ENCODE assay signal across 10 cellular contexts in the genomic region with DNA sequence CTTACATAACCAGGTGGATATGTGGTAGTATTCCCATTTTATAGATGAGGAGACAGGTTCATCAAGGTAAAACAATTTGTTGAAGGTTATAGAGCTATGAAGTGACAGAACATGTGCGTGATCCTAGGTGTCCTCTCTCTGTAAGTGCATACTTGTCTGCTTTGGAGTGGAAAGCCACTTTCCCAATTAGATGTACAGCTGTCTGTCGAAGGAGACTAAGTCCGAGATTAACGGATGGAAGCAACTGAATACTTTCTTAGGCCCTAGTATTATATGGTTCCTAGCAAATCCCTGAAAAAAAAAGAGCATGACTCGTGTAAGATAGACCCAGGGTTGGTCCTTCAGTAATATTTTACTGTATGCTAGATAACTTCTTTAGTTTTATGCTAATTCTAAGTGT. TPM values are rescaled to one million over a fixed set of nuclear protein-coding genes. Genes with fewer than 3 reads are reported as not detected.
DNase-seq lines count a peak whose midpoint lies in the region; ATAC-seq and TF ChIP-seq lines count a peak whose summit lies in the region.
"Had no signal": no experiment of that assay in that cellular context is flagged by ENCODE, and none has a peak within 500 bp of the region (broad histone marks: within the 10 kb centered on the region; RNA-seq: fewer than 3 reads in every experiment).

No MANE protein-coding gene starts in this region.

- H3K36me3 ChIP-seq in hepatocyte (replicated peaks; ENCODE audit: insufficient read depth, low read depth) (no peaks in the 10 kb centered on the region), thoracic aorta (no peaks in the 10 kb centered on the region)
- H3K36me3 ChIP-seq: HAP-1 had no signal

- no peaks in the 10 kb centered on the region for H4K20me1 ChIP-seq in hepatocyte (ENCODE audit: insufficient read depth, poor library complexity, severe bottlenecking)

- H3K36me3 Mint-ChIP-seq in activated T-cell treated with anti-CD3 and anti-CD28 coated beads, Interleukin-2, amount 50 U/mL, for 72 hours (ENCODE audit: insufficient read depth in 2 of 2), result no peaks in the 10 kb centered on the region

- H3K9me2 ChIP-seq in hepatocyte (replicated peaks; ENCODE audit: insufficient read depth), result no peaks in the 10 kb centered on the region

- H3K27ac ChIP-seq in hepatocyte, result peak overlapping the region; percentile 88
- peak overlapping the region; percentile 71 to 93 for H3K27ac ChIP-seq in thoracic aorta

- no peaks in the 10 kb centered on the region for H3K79me2 ChIP-seq in hepatocyte

- H3K27ac Mint-ChIP-seq in activated T-cell treated with anti-CD3 and anti-CD28 coated beads, Interleukin-2, amount 50 U/mL, for 72 hours, result peak overlapping the region; percentile 69

- no peak for ATAC-seq in activated T-cell treated with anti-CD3 and anti-CD28 coated beads, Interleukin-2, amount 50 U/mL, for 72 hours (replicated peaks in 1 of 2)
- peak; percentile 24 for ATAC-seq in SK-N-SH treated with all-trans-retinoic acid at 6 μM for 48 hours
- no peak for ATAC-seq in thoracic aorta (ENCODE audit: insufficient number of reproducible peaks, low FRiP score, low read depth)
- ATAC-seq in sciatic nerve, result no peak
- ATAC-seq in HG03095 (IDR thresholded peaks at IDR 0.05; ENCODE audit: unreplicated experiment), result no peak
- no peak for ATAC-seq in GM21576 (IDR thresholded peaks at IDR 0.05; ENCODE audit: unreplicated experiment)

- H3K27me3 ChIP-seq in hepatocyte (no peaks in the 10 kb centered on the region), thoracic aorta (replicated peaks; ENCODE audit: insufficient read depth) (no peaks in the 10 kb centered on the region)

- peak overlapping the region; percentile 60 for H3K4me2 ChIP-seq in hepatocyte

- TF ChIP-seq CTCF in hepatocyte (IDR thresholded peaks at IDR 0.05; ENCODE audit: poor library complexity) (no peak), thoracic aorta (IDR thresholded peaks at IDR 0.05) (no peak)

- peak overlapping the region; percentile 31 to 68 for H3K4me3 Mint-ChIP-seq in activated T-cell treated with anti-CD3 and anti-CD28 coated beads, Interleukin-2, amount 50 U/mL, for 72 hours

- H3K4me1 Mint-ChIP-seq in activated T-cell treated with anti-CD3 and anti-CD28 coated beads, Interleukin-2, amount 50 U/mL, for 72 hours (ENCODE audit: low read depth), result peaks cover 86% of the 10 kb centered on the region

- no peak overlapping the region for H3K4me3 ChIP-seq in hepatocyte
- no peak overlapping the region for H3K4me3 ChIP-seq in thoracic aorta
- H3K4me3 ChIP-seq: HAP-1 had no signal

- no peaks in the 10 kb centered on the region for H3K9me3 ChIP-seq in hepatocyte (ENCODE audit: low read depth)
- H3K9me3 ChIP-seq in thoracic aorta, result no peaks in the 10 kb centered on the region
- H3K9me3 ChIP-seq: HAP-1 had no signal

- no peaks in the 10 kb centered on the region for H3K27me3 Mint-ChIP-seq in activated T-cell treated with anti-CD3 and anti-CD28 coated beads, Interleukin-2, amount 50 U/mL, for 72 hours (ENCODE audit: low read depth)

- 67% methylated on average over 5 of the region's 5 CpGs for WGBS in hepatocyte (ENCODE audit: low lambda C conversion rate, missing lambda C conversion rate)

- H3K4me1 ChIP-seq in hepatocyte (ENCODE audit: insufficient read depth) (peaks cover 17% of the 10 kb centered on the region), thoracic aorta (ENCODE audit: control insufficient read depth in 1 of 2, low read depth in 2 of 2) (peaks cover 49 to 58% of the 10 kb centered on the region in 2 donors)

- intact Hi-C loops in sciatic nerve (cut with DNase I), result no loop called here

- no peak overlapping the region for H2AFZ ChIP-seq in hepatocyte

- H3K9me3 Mint-ChIP-seq in activated T-cell treated with anti-CD3 and anti-CD28 coated beads, Interleukin-2, amount 50 U/mL, for 72 hours, result no peaks in the 10 kb centered on the region

- DNase-seq in activated T-cell treated with anti-CD3 and anti-CD28 coated beads, Interleukin-2, amount 50 U/mL, for 72 hours, result no peak
- DNase-seq in activated T-cell treated with anti-CD3 and anti-CD28 coated beads, Interleukin-2, amount 50 U/mL, for 48 hours, result no peak
- DNase-seq in hepatocyte (ENCODE audit: low spot score), result no peak
- DNase-seq in thoracic aorta (ENCODE audit: low spot score), result no peak
- DNase-seq in sciatic nerve (ENCODE audit: low spot score), result no peak
- DNase-seq: AML-193 had no signal

TF ChIP-seq in SK-N-SH treated with all-trans-retinoic acid at 6 μM for 48 hours, 23 proteins besides CTCF, POLR2A, EP300 and RAD21:
- TF ChIP-seq ZNF565 (CRISPR knock-in tag; conservative IDR thresholded peaks at IDR 0.05; ENCODE audit: low read depth) (no peak), ZC3H10 (CRISPR knock-in tag; IDR thresholded peaks at IDR 0.05) (no peak), CSDC2 (CRISPR knock-in tag; IDR thresholded peaks at IDR 0.05) (no peak), PPARA (CRISPR knock-in tag; IDR thresholded peaks at IDR 0.05; ENCODE audit: borderline replicate concordance) (no peak), ZNF8 (CRISPR knock-in tag; IDR thresholded peaks at IDR 0.05) (no peak)
- TF ChIP-seq, protein P1, sequence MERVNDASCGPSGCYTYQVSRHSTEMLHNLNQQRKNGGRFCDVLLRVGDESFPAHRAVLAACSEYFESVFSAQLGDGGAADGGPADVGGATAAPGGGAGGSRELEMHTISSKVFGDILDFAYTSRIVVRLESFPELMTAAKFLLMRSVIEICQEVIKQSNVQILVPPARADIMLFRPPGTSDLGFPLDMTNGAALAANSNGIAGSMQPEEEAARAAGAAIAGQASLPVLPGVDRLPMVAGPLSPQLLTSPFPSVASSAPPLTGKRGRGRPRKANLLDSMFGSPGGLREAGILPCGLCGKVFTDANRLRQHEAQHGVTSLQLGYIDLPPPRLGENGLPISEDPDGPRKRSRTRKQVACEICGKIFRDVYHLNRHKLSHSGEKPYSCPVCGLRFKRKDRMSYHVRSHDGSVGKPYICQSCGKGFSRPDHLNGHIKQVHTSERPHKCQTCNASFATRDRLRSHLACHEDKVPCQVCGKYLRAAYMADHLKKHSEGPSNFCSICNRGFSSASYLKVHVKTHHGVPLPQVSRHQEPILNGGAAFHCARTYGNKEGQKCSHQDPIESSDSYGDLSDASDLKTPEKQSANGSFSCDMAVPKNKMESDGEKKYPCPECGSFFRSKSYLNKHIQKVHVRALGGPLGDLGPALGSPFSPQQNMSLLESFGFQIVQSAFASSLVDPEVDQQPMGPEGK (CRISPR knock-in tag; IDR thresholded peaks at IDR 0.05; ENCODE audit: borderline replicate concordance), result no peak

RNA-seq across cellular contexts. Expression of a gene that starts 19.7 kb away (rescaled TPM):
- total RNA-seq in activated T-cell treated with anti-CD3 and anti-CD28 coated beads, Interleukin-2, amount 50 U/mL, for 72 hours, result 10 to 100 TPM; 32.7 to 44.4 TPM
- total RNA-seq in hepatocyte (8.1 and 10.5 TPM in 2 replicates), thoracic aorta (10 to 100 TPM; 22.2 to 25.6 TPM), sciatic nerve (15.2 TPM)
- 5.8 and 6.3 TPM in 2 replicates for polyA plus RNA-seq in hepatocyte
